Comparison of ENCODE assay signal across 17 cellular contexts in the genomic region with DNA sequence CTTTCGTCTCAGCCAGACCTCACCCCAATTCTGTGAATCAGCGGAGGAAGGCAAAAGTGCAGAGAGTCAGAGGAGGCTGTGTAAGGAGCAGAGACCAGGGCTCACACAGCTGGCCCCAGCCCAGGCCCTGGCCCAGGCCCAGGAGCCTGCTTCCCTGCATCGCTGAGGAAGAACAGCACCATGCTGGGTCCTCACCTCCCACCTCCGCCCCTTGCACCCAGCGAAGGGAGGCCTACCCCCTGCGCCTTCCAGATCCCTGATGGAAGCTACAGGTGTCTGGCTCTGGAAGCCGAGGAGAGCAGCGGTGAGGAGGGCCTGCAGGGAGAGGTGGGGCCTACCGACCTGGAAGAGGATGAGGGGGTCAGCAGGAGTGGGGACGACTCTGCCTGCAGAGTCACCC. TPM values are rescaled to one million over a fixed set of nuclear protein-coding genes. Genes with fewer than 3 reads are reported as not detected.
A peak's percentile ranks its signal among the peaks of the same experiment; 100 is the strongest.
DNase-seq lines count a peak whose midpoint lies in the region; ATAC-seq and TF ChIP-seq lines count a peak whose summit lies in the region.
"Had no signal": no experiment of that assay in that cellular context is flagged by ENCODE, and none has a peak within 500 bp of the region (broad histone marks: within the 10 kb centered on the region; RNA-seq: fewer than 3 reads in every experiment).

No MANE protein-coding gene starts in this region.

- H3K27ac ChIP-seq in dorsolateral prefrontal cortex (peak overlapping the region in 51 of 59 donors; percentile 12 to 94 (median 70)), right atrium auricular region (peak overlapping the region; percentile 89 to 99), ovary (peak overlapping the region in 1 of 2 donors; percentile 64), upper lobe of right lung (peak overlapping the region; percentile 74)
- H3K27ac ChIP-seq: neutrophil, WERI-Rb-1 had no signal

- no peaks in the 10 kb centered on the region for H3K36me3 ChIP-seq in right atrium auricular region
- H3K36me3 ChIP-seq in ovary: no peaks in the 10 kb centered on the region
- H3K36me3 ChIP-seq in upper lobe of right lung: no peaks in the 10 kb centered on the region
- H3K36me3 ChIP-seq: neutrophil, WERI-Rb-1 had no signal

- TF ChIP-seq CTCF in dorsolateral prefrontal cortex (IDR thresholded peaks at IDR 0.05 in 54 of 56, conservative IDR thresholded peaks at IDR 0.05 in 2 of 56; ENCODE audit: low read depth in 1 of 56, partially characterized antibody in 56 of 56) (no peak), right atrium auricular region (IDR thresholded peaks at IDR 0.05) (no peak), ovary (IDR thresholded peaks at IDR 0.05) (no peak), upper lobe of right lung (IDR thresholded peaks at IDR 0.05) (no peak)

- H3K27me3 ChIP-seq in dorsolateral prefrontal cortex (no peaks in the 10 kb centered on the region), right atrium auricular region (no peaks in the 10 kb centered on the region), ovary (no peaks in the 10 kb centered on the region), upper lobe of right lung (no peaks in the 10 kb centered on the region)

- H3K9me3 ChIP-seq in right atrium auricular region (no peaks in the 10 kb centered on the region), ovary (no peaks in the 10 kb centered on the region), upper lobe of right lung (no peaks in the 10 kb centered on the region)
- H3K9me3 ChIP-seq: neutrophil had no signal

- ATAC-seq in upper lobe of right lung (peak; percentile 6), HG03175 (IDR thresholded peaks at IDR 0.05; ENCODE audit: unreplicated experiment) (no peak)
- ATAC-seq: HCT116, Panc1 had no signal

- H3K4me3 ChIP-seq in dorsolateral prefrontal cortex (no peak overlapping the region), right atrium auricular region (no peak overlapping the region), ovary (no peak overlapping the region), upper lobe of right lung (no peak overlapping the region)

- H3K4me1 ChIP-seq in right atrium auricular region (peaks cover 0 to 94% of the 10 kb centered on the region in 2 donors), ovary (ENCODE audit: insufficient read depth) (peaks cover 45% of the 10 kb centered on the region), upper lobe of right lung (peaks cover 63% of the 10 kb centered on the region)

- no peak for DNase-seq in dorsolateral prefrontal cortex
- DNase-seq in right atrium auricular region (ENCODE audit: low spot score): no peak
- peak; percentile 51 to 82 (median 71) for DNase-seq in ovary
- DNase-seq in upper lobe of right lung: no peak
- DNase-seq in GF-D8 (lab: John Stamatoyannopoulos, UW): no peak
- DNase-seq in NCI-H1417 (lab: John Stamatoyannopoulos, UW): no peak
- no peak for DNase-seq in cortex of kidney (lab: John Stamatoyannopoulos, UW)
- DNase-seq: C1 segment of cervical spinal cord; cerebellar nuclear complex; NCI-H748 treated with DMSO at 0.1 percent for 48 hours; stimulated activated CD4-positive, alpha-beta T cell treated with anti-CD3 and anti-CD28 coated beads, Interleukin-4, amount 100 ng/mL, for 1 hour; trophoblast cell; WERI-Rb-1 had no signal

- TF ChIP-seq EP300 in ovary (IDR thresholded peaks at IDR 0.05): no peak

- intact Hi-C loops in dorsolateral prefrontal cortex (cut with DNase I) (no loop called here), ovary (cut with DNase I) (no loop called here), upper lobe of right lung (cut with DNase I) (no loop called here)

- WGBS in ovary, 3 donors: 38 to 48% (median 43%) methylated on average over 10 of the region's 10 CpGs

- no peak for TF ChIP-seq POLR2A in ovary (IDR thresholded peaks at IDR 0.05)

RNA-seq across cellular contexts. Expression of gene SYNPO, which starts 22.3 kb away (rescaled TPM):
- total RNA-seq in dorsolateral prefrontal cortex (100 to 1,000 TPM in 116 of 120 experiments, 10 to 100 TPM in 4; 47.3 to 302 (median 180) TPM), right atrium auricular region (100 to 1,000 TPM; 369 to 413 TPM), ovary (100 to 1,000 TPM in 3 of 7 donors, 10 to 100 TPM in 3, 1 to 10 TPM in 1; 8.3 to 174 (median 70.2) TPM), upper lobe of right lung (151 TPM)
- 10 to 100 TPM; 31.0 to 86.9 TPM for polyA plus RNA-seq in ovary

RNA-seq across cellular contexts. Expression of gene MYOZ3, which starts 42.9 kb away (rescaled TPM):
- total RNA-seq in dorsolateral prefrontal cortex: 1 to 10 TPM in 119 of 120 experiments, under 1 TPM in 1; 0.60 to 9.2 (median 3.8) TPM
- total RNA-seq in right atrium auricular region: 1 to 10 TPM; 2.0 to 3.5 TPM
- total RNA-seq in ovary: 1 to 10 TPM in 4 of 7 donors, under 1 TPM in 3; 0.36 to 2.6 (median 1.2) TPM
- polyA plus RNA-seq in ovary: 1 to 10 TPM; 1.6 to 2.7 TPM
- total RNA-seq in upper lobe of right lung: 1.7 TPM

Comparison
In these comparisons a context has a peak if more than half of its experiments do, and no peak if none do; other contexts are left out.
1. DNase-seq: peak in ovary (5 of 5); none in dorsolateral prefrontal cortex (0 of 10), right atrium auricular region (single experiment), upper lobe of right lung (single experiment), GF-D8 (single experiment), NCI-H1417 (0 of 3) and cortex of kidney (single experiment).